15 cellular contexts compared by ENCODE assay signal in the genomic region with DNA sequence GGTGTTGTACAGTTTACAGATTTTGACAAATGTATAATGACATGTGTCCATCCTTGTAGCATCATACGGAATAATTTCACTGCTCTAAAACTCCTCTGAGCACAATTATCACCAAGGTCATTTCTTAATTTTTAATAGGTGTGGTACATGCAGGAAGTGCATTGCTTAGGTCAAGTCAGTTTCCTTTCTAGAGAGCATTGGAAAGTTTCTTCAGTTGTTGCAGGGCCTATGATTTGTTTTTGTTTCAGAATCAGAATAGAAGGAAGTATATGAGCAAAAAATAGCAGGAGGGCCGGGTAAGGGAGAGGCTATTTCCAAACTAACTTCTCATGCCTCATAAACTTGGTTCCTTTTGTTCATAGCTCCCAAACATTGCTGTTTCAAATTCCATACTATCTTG. TPM values are rescaled to one million over a fixed set of nuclear protein-coding genes. Genes with fewer than 3 reads are reported as not detected.
DNase-seq lines count a peak whose midpoint lies in the region; ATAC-seq and TF ChIP-seq lines count a peak whose summit lies in the region.
"Had no signal": no experiment of that assay in that cellular context is flagged by ENCODE, and none has a peak within 500 bp of the region (broad histone marks: within the 10 kb centered on the region; RNA-seq: fewer than 3 reads in every experiment).

No MANE protein-coding gene starts in this region.

- no peak for TF ChIP-seq CTCF in CD14-positive monocyte (IDR thresholded peaks at IDR 0.05)
- TF ChIP-seq CTCF in CD8-positive, alpha-beta T cell (IDR thresholded peaks at IDR 0.05) = no peak

- no peaks in the 10 kb centered on the region for H3K36me3 Mint-ChIP-seq in CD14-positive monocyte
- peaks cover 10% of the 10 kb centered on the region for H3K36me3 Mint-ChIP-seq in CD8-positive, alpha-beta T cell
- no peaks in the 10 kb centered on the region for H3K36me3 Mint-ChIP-seq in T-helper 17 cell (ENCODE audit: low read depth)

- intact Hi-C loops in CD14-positive monocyte (cut with micrococcal nuclease) = no loop called here
- intact Hi-C loops in CD8-positive, alpha-beta T cell (cut with DNase I, micrococcal nuclease) = no loop called here

- ATAC-seq in CD8-positive, alpha-beta T cell = no peak
- ATAC-seq in T-helper 17 cell (no peak), left lobe of liver (peak; percentile 28), GM21717 (IDR thresholded peaks at IDR 0.05; ENCODE audit: unreplicated experiment) (no peak)

- H3K27ac Mint-ChIP-seq in CD14-positive monocyte (peak overlapping the region; percentile 47 to 83 (median 72)), T-helper 17 cell (peak overlapping the region; percentile 96)
- peak overlapping the region; percentile 90 for H3K27ac Mint-ChIP-seq in CD8-positive, alpha-beta T cell
- H3K27ac Mint-ChIP-seq: H9 had no signal

- peak overlapping the region; percentile 49 for H3K27ac ChIP-seq in CD8-positive, alpha-beta T cell (ENCODE audit: low read depth, low read length)

- H3K4me3 ChIP-seq in CD8-positive, alpha-beta T cell (ENCODE audit: low read depth, low read length) = peak overlapping the region; percentile 6

- peaks cover 58% of the 10 kb centered on the region for H3K4me1 ChIP-seq in CD8-positive, alpha-beta T cell (ENCODE audit: insufficient read depth, low read length)

- DNase-seq in CD14-positive monocyte (ENCODE audit: low spot score) (no peak), T-helper 17 cell (no peak), left lobe of liver (ENCODE audit: low spot score) (no peak), HT-29 (ENCODE audit: low spot score) (no peak), hepatic stellate cell (ENCODE audit: low spot score) (no peak), NCI-H82 (lab: John Stamatoyannopoulos, UW) (no peak)
- no peak for DNase-seq in CD8-positive, alpha-beta T cell
- DNase-seq: C1 segment of cervical spinal cord, H9, Karpas-422, NCI-H2029 treated with DMSO at 0.1 percent for 48 hours, SHP77 had no signal

- CTCF ChIA-PET in CD8-positive, alpha-beta T cell (lab: Charles Lee) = interaction anchor here (3.3 kb wide), 1 partner anchor 19 kb away, joined by 15 read pairs; no protein-coding TSS in a partner anchor

- H3K4me3 Mint-ChIP-seq in CD14-positive monocyte (peak overlapping the region in 1 of 2 donors; percentile 51), T-helper 17 cell (peak overlapping the region; percentile 81)
- peak overlapping the region; percentile 75 for H3K4me3 Mint-ChIP-seq in CD8-positive, alpha-beta T cell
- H3K4me3 Mint-ChIP-seq: H9 had no signal

- no peaks in the 10 kb centered on the region for H3K9me3 ChIP-seq in CD8-positive, alpha-beta T cell (ENCODE audit: low read length)
- H3K9me3 ChIP-seq in T-helper 17 cell (ENCODE audit: control insufficient read depth, low read length, poor library complexity, severe bottlenecking) = no peaks in the 10 kb centered on the region

- peaks cover 14 to 15% (median 15%) of the 10 kb centered on the region in 3 donors for H3K27me3 Mint-ChIP-seq in CD14-positive monocyte (ENCODE audit: low read depth in 3 of 3)
- H3K27me3 Mint-ChIP-seq in CD8-positive, alpha-beta T cell (ENCODE audit: low read depth) = no peaks in the 10 kb centered on the region
- H3K27me3 Mint-ChIP-seq in T-helper 17 cell = no peaks in the 10 kb centered on the region

- H3K4me1 Mint-ChIP-seq in CD14-positive monocyte (peaks cover 25% of the 10 kb centered on the region), T-helper 17 cell (peaks cover 47% of the 10 kb centered on the region)
- peaks cover 81% of the 10 kb centered on the region for H3K4me1 Mint-ChIP-seq in CD8-positive, alpha-beta T cell (ENCODE audit: low read depth)

- peaks cover 3 to 14% (median 9%) of the 10 kb centered on the region in 7 donors for H3K9me3 Mint-ChIP-seq in CD14-positive monocyte
- peaks cover 6% of the 10 kb centered on the region for H3K9me3 Mint-ChIP-seq in CD8-positive, alpha-beta T cell

- POLR2A ChIA-PET in CD8-positive, alpha-beta T cell (lab: Charles Lee) = interaction anchor here (1.2 to 2.3 kb wide), 2 partner anchors 17 to 23 kb away, joined by 5 to 16 read pairs; a partner anchor contains a TSS

- H3K36me3 ChIP-seq in CD8-positive, alpha-beta T cell (ENCODE audit: insufficient read depth, low read length) = no peaks in the 10 kb centered on the region

- no peaks in the 10 kb centered on the region for H3K27me3 ChIP-seq in CD8-positive, alpha-beta T cell (ENCODE audit: insufficient read depth, low read length)

RNA-seq across cellular contexts. Expression of a gene that starts 24.0 kb away (rescaled TPM):
- 1 to 10 TPM; 5.3 to 8.8 TPM for polyA plus RNA-seq in CD14-positive monocyte
- 10 to 100 TPM; 46.7 to 47.0 TPM for total RNA-seq in CD8-positive, alpha-beta T cell
- total RNA-seq in T-helper 17 cell = 100 to 1,000 TPM; 104 to 109 TPM
- 5.2 TPM for total RNA-seq in left lobe of liver
- total RNA-seq in HT-29 (2014; rRNA removed; shearing (Covaris generic)) = 2.0 and 3.8 TPM in 2 replicates

RNA-seq across cellular contexts. Expression of a gene that starts 24.7 kb away (rescaled TPM):
- not detected for polyA plus RNA-seq in CD14-positive monocyte
- not detected for total RNA-seq in CD8-positive, alpha-beta T cell
- under 1 TPM in 1 of 2 donors, not detected in 1; 0.32 TPM for total RNA-seq in T-helper 17 cell
- not detected for total RNA-seq in left lobe of liver
- not detected in 2 replicates for total RNA-seq in HT-29 (2014; rRNA removed; shearing (Covaris generic))
- total RNA-seq: fibroblast of villous mesenchyme, H9, pulmonary artery endothelial cell had no signal
